16 cellular contexts compared by ENCODE assay signal in the genomic region with DNA sequence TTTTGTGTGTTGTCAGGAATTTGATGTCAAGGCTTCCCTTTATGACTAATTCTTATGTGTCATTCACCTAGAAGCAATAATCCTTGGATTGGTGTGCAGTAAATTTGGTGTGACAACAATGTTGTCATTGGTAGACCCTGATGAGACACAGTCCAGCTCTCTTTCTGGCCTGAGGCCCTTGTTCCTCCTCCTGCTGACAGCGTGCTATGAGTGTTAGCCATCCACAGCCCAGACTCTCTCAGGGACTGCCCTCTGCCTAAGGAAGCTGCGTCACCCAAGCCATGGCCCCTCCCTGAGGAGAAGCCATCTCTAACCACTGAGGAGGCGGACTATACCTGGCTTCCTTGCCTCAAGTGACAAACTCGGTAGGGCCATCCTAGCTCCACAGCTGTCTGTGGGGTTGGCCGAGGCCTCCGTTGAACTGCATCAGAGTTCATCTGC. TPM values are rescaled to one million over a fixed set of nuclear protein-coding genes. Genes with fewer than 3 reads are reported as not detected.
DNase-seq lines count a peak whose midpoint lies in the region; ATAC-seq and TF ChIP-seq lines count a peak whose summit lies in the region.
"Had no signal": no experiment of that assay in that cellular context is flagged by ENCODE, and none has a peak within 500 bp of the region (broad histone marks: within the 10 kb centered on the region; RNA-seq: fewer than 3 reads in every experiment).

No MANE protein-coding gene starts in this region.

- no peak overlapping the region for H3K4me2 ChIP-seq in hepatocyte

- H3K36me3 Mint-ChIP-seq in natural killer cell treated with Interleukin-12 subunit alpha and Interleukin-12 subunit beta and Interleukin-15 and Interleukin-18, amount 100 ng/mL, for 72 hours, result no peaks in the 10 kb centered on the region
- H3K36me3 Mint-ChIP-seq in natural killer cell (no peaks in the 10 kb centered on the region), type B pancreatic cell (peaks cover 11% of the 10 kb centered on the region), chondrocyte (ENCODE audit: low read depth) (no peaks in the 10 kb centered on the region)
- H3K36me3 Mint-ChIP-seq in activated T-helper 17 cell treated with anti-CD3 and anti-CD28 coated beads, Interleukin-2, amount 50 U/mL, for 72 hours (ENCODE audit: low read depth), result no peaks in the 10 kb centered on the region
- H3K36me3 Mint-ChIP-seq: naive thymus-derived CD8-positive, alpha-beta T cell had no signal

- peaks cover 37% of the 10 kb centered on the region for H3K4me1 ChIP-seq in hepatocyte (ENCODE audit: insufficient read depth)

- no peak overlapping the region for H3K4me3 Mint-ChIP-seq in natural killer cell treated with Interleukin-12 subunit alpha and Interleukin-12 subunit beta and Interleukin-15 and Interleukin-18, amount 100 ng/mL, for 72 hours
- H3K4me3 Mint-ChIP-seq in natural killer cell, result no peak overlapping the region
- no peak overlapping the region for H3K4me3 Mint-ChIP-seq in activated T-helper 17 cell treated with anti-CD3 and anti-CD28 coated beads, Interleukin-2, amount 50 U/mL, for 72 hours
- no peak overlapping the region for H3K4me3 Mint-ChIP-seq in type B pancreatic cell
- H3K4me3 Mint-ChIP-seq in chondrocyte (ENCODE audit: unreplicated experiment), result no peak overlapping the region
- H3K4me3 Mint-ChIP-seq: naive thymus-derived CD8-positive, alpha-beta T cell had no signal

- no peak overlapping the region for H3K4me3 ChIP-seq in hepatocyte
- H3K4me3 ChIP-seq: heart left ventricle, right lobe of liver, uterus had no signal

- peak; percentile 40 to 48 for ATAC-seq in natural killer cell treated with Interleukin-12 subunit alpha and Interleukin-12 subunit beta and Interleukin-15 and Interleukin-18, amount 100 ng/mL, for 72 hours
- ATAC-seq in natural killer cell, result no peak
- peak; percentile 40 for ATAC-seq in activated T-helper 17 cell treated with anti-CD3 and anti-CD28 coated beads, Interleukin-2, amount 50 U/mL, for 72 hours (replicated peaks)
- ATAC-seq: heart left ventricle; naive thymus-derived CD8-positive, alpha-beta T cell had no signal

- no peaks in the 10 kb centered on the region for H3K79me2 ChIP-seq in hepatocyte

- no peaks in the 10 kb centered on the region for H3K9me2 ChIP-seq in hepatocyte (replicated peaks; ENCODE audit: insufficient read depth)

- no peak for DNase-seq in natural killer cell treated with Interleukin-12 subunit alpha and Interleukin-12 subunit beta and Interleukin-15 and Interleukin-18, amount 100 ng/mL, for 72 hours (ENCODE audit: low spot score)
- DNase-seq in natural killer cell (no peak), hepatocyte (ENCODE audit: low spot score) (no peak), type B pancreatic cell (ENCODE audit: extremely low spot score, unreplicated experiment) (no peak), GDM1 (lab: John Stamatoyannopoulos, UW) (no peak), chondrocyte (ENCODE audit: low spot score) (no peak)
- no peak for DNase-seq in activated CD8-positive, alpha-beta memory T cell treated with anti-CD3 and anti-CD28 coated beads, Interleukin-2, amount 50 U/mL, for 4 hours
- DNase-seq: cerebellar nuclear complex; heart left ventricle; naive thymus-derived CD8-positive, alpha-beta T cell; NCI-H345; right lobe of liver; stimulated activated CD4-positive, alpha-beta T cell treated with anti-CD3 and anti-CD28 coated beads, Interleukin-4, amount 100 ng/mL, for 4 hours; uterus had no signal

- no peak for TF ChIP-seq CTCF in natural killer cell (IDR thresholded peaks at IDR 0.05)
- TF ChIP-seq CTCF in hepatocyte (IDR thresholded peaks at IDR 0.05; ENCODE audit: poor library complexity), result no peak
- TF ChIP-seq CTCF in type B pancreatic cell (conservative IDR thresholded peaks at IDR 0.05), result no peak
- no peak for TF ChIP-seq CTCF in chondrocyte (IDR thresholded peaks at IDR 0.05)

- H4K20me1 ChIP-seq in hepatocyte (ENCODE audit: insufficient read depth, poor library complexity, severe bottlenecking), result no peaks in the 10 kb centered on the region

- no peak overlapping the region for H2AFZ ChIP-seq in hepatocyte

- no peaks in the 10 kb centered on the region for H3K27me3 ChIP-seq in hepatocyte
- H3K27me3 ChIP-seq: heart left ventricle, right lobe of liver, uterus had no signal

- H3K9me3 Mint-ChIP-seq in natural killer cell treated with Interleukin-12 subunit alpha and Interleukin-12 subunit beta and Interleukin-15 and Interleukin-18, amount 100 ng/mL, for 72 hours, result no peaks in the 10 kb centered on the region
- H3K9me3 Mint-ChIP-seq in natural killer cell, result no peaks in the 10 kb centered on the region
- no peaks in the 10 kb centered on the region for H3K9me3 Mint-ChIP-seq in activated T-helper 17 cell treated with anti-CD3 and anti-CD28 coated beads, Interleukin-2, amount 50 U/mL, for 72 hours
- H3K9me3 Mint-ChIP-seq in type B pancreatic cell, result no peaks in the 10 kb centered on the region
- peaks cover 2% of the 10 kb centered on the region for H3K9me3 Mint-ChIP-seq in chondrocyte (ENCODE audit: low read depth)

- WGBS in hepatocyte (ENCODE audit: low lambda C conversion rate, missing lambda C conversion rate), result 87% methylated on average over 6 of the region's 6 CpGs

- H3K9me3 ChIP-seq in hepatocyte (ENCODE audit: low read depth), result no peaks in the 10 kb centered on the region
- H3K9me3 ChIP-seq: right lobe of liver, uterus had no signal

- no peaks in the 10 kb centered on the region for H3K27me3 Mint-ChIP-seq in natural killer cell treated with Interleukin-12 subunit alpha and Interleukin-12 subunit beta and Interleukin-15 and Interleukin-18, amount 100 ng/mL, for 72 hours
- H3K27me3 Mint-ChIP-seq in natural killer cell (ENCODE audit: low read depth in 2 of 2) (no peaks in the 10 kb centered on the region), type B pancreatic cell (peaks cover 4% of the 10 kb centered on the region), chondrocyte (ENCODE audit: low read depth) (no peaks in the 10 kb centered on the region)
- H3K27me3 Mint-ChIP-seq in activated T-helper 17 cell treated with anti-CD3 and anti-CD28 coated beads, Interleukin-2, amount 50 U/mL, for 72 hours, result peaks cover 6% of the 10 kb centered on the region

- H3K4me1 Mint-ChIP-seq in natural killer cell treated with Interleukin-12 subunit alpha and Interleukin-12 subunit beta and Interleukin-15 and Interleukin-18, amount 100 ng/mL, for 72 hours (ENCODE audit: low read depth in 2 of 2), result peaks cover 0 to 5% of the 10 kb centered on the region in 2 donors
- H3K4me1 Mint-ChIP-seq in natural killer cell, result no peaks in the 10 kb centered on the region
- H3K4me1 Mint-ChIP-seq in activated T-helper 17 cell treated with anti-CD3 and anti-CD28 coated beads, Interleukin-2, amount 50 U/mL, for 72 hours, result no peaks in the 10 kb centered on the region
- H3K4me1 Mint-ChIP-seq in type B pancreatic cell (ENCODE audit: unreplicated experiment), result peaks cover 18% of the 10 kb centered on the region
- H3K4me1 Mint-ChIP-seq in chondrocyte (ENCODE audit: low read depth), result peaks cover 47% of the 10 kb centered on the region
- H3K4me1 Mint-ChIP-seq: naive thymus-derived CD8-positive, alpha-beta T cell had no signal

- H3K27ac Mint-ChIP-seq in natural killer cell treated with Interleukin-12 subunit alpha and Interleukin-12 subunit beta and Interleukin-15 and Interleukin-18, amount 100 ng/mL, for 72 hours, result no peak overlapping the region
- H3K27ac Mint-ChIP-seq in natural killer cell, result no peak overlapping the region
- no peak overlapping the region for H3K27ac Mint-ChIP-seq in activated T-helper 17 cell treated with anti-CD3 and anti-CD28 coated beads, Interleukin-2, amount 50 U/mL, for 72 hours
- H3K27ac Mint-ChIP-seq in type B pancreatic cell, result peak overlapping the region; percentile 70
- H3K27ac Mint-ChIP-seq in chondrocyte (ENCODE audit: unreplicated experiment), result no peak overlapping the region
- H3K27ac Mint-ChIP-seq: naive thymus-derived CD8-positive, alpha-beta T cell had no signal

- intact Hi-C loops in natural killer cell (cut with micrococcal nuclease), result no loop called here

- H3K27ac ChIP-seq in hepatocyte, result peak overlapping the region; percentile 50
- H3K27ac ChIP-seq: heart left ventricle, uterus had no signal

- H3K36me3 ChIP-seq in hepatocyte (replicated peaks; ENCODE audit: insufficient read depth, low read depth), result no peaks in the 10 kb centered on the region
- H3K36me3 ChIP-seq: heart left ventricle, right lobe of liver, uterus had no signal

RNA-seq across cellular contexts. Expression of gene TM4SF1, which starts 13.3 kb away (rescaled TPM):
- not detected for total RNA-seq in natural killer cell treated with Interleukin-12 subunit alpha and Interleukin-12 subunit beta and Interleukin-15 and Interleukin-18, amount 100 ng/mL, for 72 hours
- total RNA-seq in natural killer cell (not detected), hepatocyte (164 and 166 TPM in 2 replicates), type B pancreatic cell (ENCODE audit: low replicate concordance) (39.4 and 82.3 TPM in 2 replicates), chondrocyte (42.8 to 60.3 TPM (median 59.9 TPM) in 3 replicates)
- under 1 TPM in 1 of 2 donors, not detected in 1; 0.32 TPM for total RNA-seq in activated T-helper 17 cell treated with anti-CD3 and anti-CD28 coated beads, Interleukin-2, amount 50 U/mL, for 72 hours
- 179 and 194 TPM in 2 replicates for polyA plus RNA-seq in hepatocyte
- total RNA-seq: naive thymus-derived CD8-positive, alpha-beta T cell had no signal
- polyA plus RNA-seq: naive thymus-derived CD8-positive, alpha-beta T cell had no signal

RNA-seq across cellular contexts. Expression of gene TM4SF18, which starts 57.4 kb away (rescaled TPM):
- total RNA-seq in natural killer cell treated with Interleukin-12 subunit alpha and Interleukin-12 subunit beta and Interleukin-15 and Interleukin-18, amount 100 ng/mL, for 72 hours, result not detected
- total RNA-seq in natural killer cell (not detected), hepatocyte (1.7 and 3.7 TPM in 2 replicates), type B pancreatic cell (ENCODE audit: low replicate concordance) (0.33 TPM in 1 of 2 replicates, not detected in the other), chondrocyte (0.20 to 1.4 TPM in 2 of 3 replicates, not detected in the other)
- not detected for total RNA-seq in activated T-helper 17 cell treated with anti-CD3 and anti-CD28 coated beads, Interleukin-2, amount 50 U/mL, for 72 hours
- polyA plus RNA-seq in hepatocyte, result 1.5 and 2.1 TPM in 2 replicates
- total RNA-seq: naive thymus-derived CD8-positive, alpha-beta T cell; T-helper 1 cell treated with Interleukin-12 subunit alpha and Interleukin-12 subunit beta and Interleukin-4 antibody, amounts not matched to agents 30 ng/mL and 1 ng/mL, for 36 hours had no signal
- polyA plus RNA-seq: naive thymus-derived CD8-positive, alpha-beta T cell had no signal

Comparison
In these comparisons a context has a peak if more than half of its experiments do, and no peak if none do; other contexts are left out.
1. ATAC-seq: peak in natural killer cell treated with Interleukin-12 subunit alpha and Interleukin-12 subunit beta and Interleukin-15 and Interleukin-18, amount 100 ng/mL, for 72 hours (2 of 2) and activated T-helper 17 cell treated with anti-CD3 and anti-CD28 coated beads, Interleukin-2, amount 50 U/mL, for 72 hours (single experiment); none in natural killer cell (0 of 3).
2. RNA of gene TM4SF1, which starts 13.3 kb away (total RNA-seq): 164 to 166 TPM in hepatocyte, 42.8 to 60.3 TPM in chondrocyte and 39.4 to 82.3 TPM in type B pancreatic cell; 0.32 TPM in activated T-helper 17 cell treated with anti-CD3 and anti-CD28 coated beads, Interleukin-2, amount 50 U/mL, for 72 hours, not detected in natural killer cell treated with Interleukin-12 subunit alpha and Interleukin-12 subunit beta and Interleukin-15 and Interleukin-18, amount 100 ng/mL, for 72 hours and not detected in natural killer cell; every median in the first group is over 10 times any median in the second.